2 cellular contexts compared by ENCODE assay signal in the genomic region with DNA sequence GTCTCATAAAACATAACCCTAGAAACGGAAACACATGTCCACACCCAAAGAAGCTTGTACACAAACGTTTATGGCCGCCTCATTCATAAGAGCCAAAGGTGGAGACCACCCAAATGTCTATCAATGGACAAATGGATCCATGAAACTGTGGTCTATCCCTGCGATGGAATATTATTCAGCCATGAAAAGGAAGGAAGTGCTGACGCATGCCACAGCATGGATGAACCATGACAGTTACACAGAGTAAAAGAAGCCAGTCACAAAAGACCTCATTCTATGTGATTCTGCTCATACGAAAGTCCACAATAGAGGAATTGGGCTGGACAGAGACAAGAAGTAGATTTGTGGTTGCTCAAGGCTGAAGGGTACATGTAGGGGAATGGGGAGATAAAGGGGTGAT.
TF ChIP-seq lines count a peak whose summit lies in the region.

No MANE protein-coding gene starts in this region.

TF ChIP-seq in HepG2, 621 proteins besides CTCF, POLR2A, EP300 and RAD21:
- TF ChIP-seq ZMYM3 (CRISPR knock-in tag; IDR thresholded peaks at IDR 0.05) = 0 out of 2 replicates have a peak, but pooled peaks have one; percentile 37
- no peak for TF ChIP-seq ZNF619 (CRISPR knock-in tag; IDR thresholded peaks at IDR 0.05)
- no peak for TF ChIP-seq NCOA5 (CRISPR knock-in tag; IDR thresholded peaks at IDR 0.05)
TF ChIP-seq in HepG2: peak in this region for 1.

TF ChIP-seq in K562, 482 proteins besides CTCF, POLR2A, EP300 and RAD21:
- TF ChIP-seq POLR2AphosphoS5 (IDR thresholded peaks at IDR 0.05; ENCODE audit: control insufficient read depth, insufficient read depth, low read depth, low read length) (no peak), MYNN (IDR thresholded peaks at IDR 0.05) (no peak), MYNN (CRISPR knock-in tag; IDR thresholded peaks at IDR 0.05) (no peak), ZNF121 (CRISPR knock-in tag; conservative IDR thresholded peaks at IDR 0.05) (no peak), DDX20 (tag; IDR thresholded peaks at IDR 0.05; ENCODE audit: low read depth) (no peak), KAT7 (CRISPR knock-in tag; IDR thresholded peaks at IDR 0.05; ENCODE audit: borderline replicate concordance) (no peak), ZNF146 (CRISPR knock-in tag; IDR thresholded peaks at IDR 0.05; ENCODE audit: unreplicated experiment) (peak; percentile 41)
